ENCODE assay signal across 8 cellular contexts in the genomic region with DNA sequence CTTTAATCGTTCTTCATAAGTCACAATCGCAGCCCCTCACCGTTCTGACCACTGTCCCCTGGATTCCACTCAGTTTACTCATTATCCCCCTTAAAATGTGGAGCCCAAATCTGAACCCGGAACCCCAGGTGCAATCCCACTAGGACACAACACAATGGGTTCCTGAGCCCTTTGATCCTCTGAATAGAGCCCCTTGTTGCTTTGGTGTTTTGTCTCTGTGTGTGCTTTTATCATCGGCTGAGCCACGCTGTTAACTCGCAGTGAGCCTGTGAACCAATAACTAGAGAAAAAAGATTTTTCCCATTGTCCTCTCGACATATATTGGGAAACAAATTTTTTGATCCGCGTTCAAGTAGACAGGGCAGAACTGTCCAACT. TPM values are rescaled to one million over a fixed set of nuclear protein-coding genes. Genes with fewer than 3 reads are reported as not detected.
DNase-seq lines count a peak whose midpoint lies in the region; ATAC-seq and TF ChIP-seq lines count a peak whose summit lies in the region.

No MANE protein-coding gene starts in this region.

- TF ChIP-seq CTCF in BJ (IDR thresholded peaks at IDR 0.05; ENCODE audit: insufficient read depth, low read depth, low read length) (no peak), nephron (IDR thresholded peaks at IDR 0.05; ENCODE audit: unreplicated experiment in 3 of 3) (no peak)

- peaks cover 20% of the 10 kb centered on the region for H3K4me1 Mint-ChIP-seq in nephron

- H3K36me3 Mint-ChIP-seq in nephron (ENCODE audit: low read depth) = peaks cover 3% of the 10 kb centered on the region

- H3K27ac Mint-ChIP-seq in nephron = peak overlapping the region; percentile 90 to 96 (median 95)

- peaks cover 4% of the 10 kb centered on the region; the same call in 1 of the 2 replicates for H4K20me1 ChIP-seq in Karpas-422 (ENCODE audit: insufficient read depth, low read depth, low read length)

- H3K27ac ChIP-seq in Karpas-422 (ENCODE audit: low read length) (peak overlapping the region; percentile 42; the same call in 1 of the 2 replicates), cingulate gyrus (ENCODE audit: low read depth, low read length) (peak overlapping the region; percentile 69)

- no peaks in the 10 kb centered on the region for H3K27me3 Mint-ChIP-seq in nephron (ENCODE audit: low read depth)

- peak overlapping the region; percentile 72 for H3K4me2 ChIP-seq in Karpas-422 (ENCODE audit: low read depth, low read length, poor library complexity, severe bottlenecking)

- peaks cover 28% of the 10 kb centered on the region for H3K4me1 ChIP-seq in Karpas-422 (ENCODE audit: low read length)

- H3K27me3 ChIP-seq in BJ (ENCODE audit: control insufficient read depth, insufficient read depth, low read length) (no peaks in the 10 kb centered on the region), Karpas-422 (ENCODE audit: low read length) (no peaks in the 10 kb centered on the region)

- H3K9me2 ChIP-seq in Karpas-422 (replicated peaks; ENCODE audit: insufficient read depth, low read length) = no peaks in the 10 kb centered on the region

- H3K79me2 ChIP-seq in Karpas-422 (ENCODE audit: low read length) = peaks cover 41% of the 10 kb centered on the region

- H3K36me3 ChIP-seq in BJ (ENCODE audit: control insufficient read depth, insufficient read depth, low read length) = no peaks in the 10 kb centered on the region
- H3K36me3 ChIP-seq in Karpas-422 (ENCODE audit: insufficient read depth, low read length) = no peaks in the 10 kb centered on the region

- no peaks in the 10 kb centered on the region for H3K9me3 ChIP-seq in Karpas-422 (ENCODE audit: low read length)

- H3K4me3 Mint-ChIP-seq in nephron = peak overlapping the region; percentile 90 to 93 (median 92)

- DNase-seq in BJ (ENCODE audit: low read depth) (no peak), Karpas-422 (peak; percentile 45), GOT3 (lab: John Stamatoyannopoulos, UW) (no peak), Ammon's horn (ENCODE audit: low spot score) (no peak), NCI-H2029 (lab: John Stamatoyannopoulos, UW) (no peak)

- peaks cover 17% of the 10 kb centered on the region for H3K9me3 Mint-ChIP-seq in nephron

- POLR2A ChIA-PET in BJ (lab: Charles Lee) = no interaction called here

- H3K4me3 ChIP-seq in BJ (ENCODE audit: low read depth, low read length) (peak overlapping the region; percentile 39), Karpas-422 (ENCODE audit: low read length) (peak overlapping the region; percentile 78)

- ATAC-seq in GM19455 (IDR thresholded peaks at IDR 0.05; ENCODE audit: unreplicated experiment) = no peak

- H2AFZ ChIP-seq in Karpas-422 (ENCODE audit: low read length) = 0 out of 2 replicates have a peak overlapping the region, but pooled peaks have one; percentile 9

- H3K9ac ChIP-seq in Karpas-422 (ENCODE audit: low read length) = peak overlapping the region; percentile 69

- CTCF ChIA-PET in BJ (lab: Yijun Ruan, JAX) = interaction anchor here (1.4 kb wide), 2 partner anchors 10 to 412 kb away, joined by 4 to 6 read pairs; no protein-coding TSS in a partner anchor

RNA-seq across cellular contexts. Expression of gene PDHA1, which starts 0.7 kb away (rescaled TPM):
- 113 and 135 TPM in 2 replicates for polyA plus RNA-seq in BJ (2011; rRNA removed)
- polyA minus RNA-seq in BJ (2011; rRNA and poly(A)+ RNA removed) = 27.7 and 30.2 TPM in 2 replicates
- total RNA-seq in Karpas-422 (2014; rRNA removed; shearing (Covaris generic); ENCODE audit: low replicate concordance) = 164 and 220 TPM in 2 replicates
